ENCODE assay signal across 23 cellular contexts in genomic region chr18:22490429-22490846, GRCh38.
DNase-seq lines count a peak whose midpoint lies in the region; ATAC-seq and TF ChIP-seq lines count a peak whose summit lies in the region.
"Had no signal": no experiment of that assay in that cellular context is flagged by ENCODE, and none has a peak within 500 bp of the region (broad histone marks: within the 10 kb centered on the region; RNA-seq: fewer than 3 reads in every experiment).

No MANE protein-coding gene starts in this region.

- H3K4me1 ChIP-seq in duodenal mucosa (ENCODE audit: control insufficient read depth in 1 of 2, insufficient read depth in 2 of 2, low read length in 2 of 2) (peaks cover 26 to 52% of the 10 kb centered on the region in 2 donors), mucosa of descending colon (ENCODE audit: low read depth) (peaks cover 4% of the 10 kb centered on the region)
- H3K4me1 ChIP-seq: HAP-1 had no signal

- intact Hi-C loops in mucosa of descending colon (cut with DNase I, micrococcal nuclease): no loop called here

- H3K27me3 ChIP-seq in duodenal mucosa (ENCODE audit: control insufficient read depth in 1 of 2, insufficient read depth in 2 of 2, low read length in 2 of 2): no peaks in the 10 kb centered on the region
- H3K27me3 ChIP-seq: foreskin keratinocyte, right atrium auricular region had no signal

- H3K4me3 ChIP-seq in duodenal mucosa (ENCODE audit: low read depth in 1 of 2, low read length in 2 of 2) (peak overlapping the region; percentile 33), mucosa of descending colon (no peak overlapping the region)
- H3K4me3 ChIP-seq: HAP-1, right atrium auricular region had no signal

- DNase-seq in AML-193 (lab: John Stamatoyannopoulos, UW) (peak; percentile 28 to 34), NOMO-1 (lab: John Stamatoyannopoulos, UW; ENCODE audit: unreplicated experiment in 2 of 2) (peak; percentile 31 to 34), mucosa of descending colon (no peak), DMS79 treated with DMSO at 0.1 percent for 48 hours (lab: John Stamatoyannopoulos, UW) (no peak), T-helper 9 cell (no peak), SIG-M5 (lab: John Stamatoyannopoulos, UW) (no peak), cerebellar nuclear complex (lab: John Stamatoyannopoulos, UW) (no peak)
- DNase-seq: activated CD4-positive, alpha-beta T cell treated with anti-CD3 and anti-CD28 coated beads, Interleukin-2, amount 10 ng/mL, durations not matched to agents 7 days and 5 days; activated CD8-positive, alpha-beta memory T cell treated with anti-CD3 and anti-CD28 coated beads, Interleukin-2, amount 10 ng/mL, durations not matched to agents 7 days and 5 days; effector CD4-positive, alpha-beta T cell; hippocampal formation; naive B cell; NCI-H1694; NCI-H69; Right ventricle myocardium superior had no signal

- TF ChIP-seq CTCF in mucosa of descending colon (IDR thresholded peaks at IDR 0.05): no peak

- H3K27ac ChIP-seq in duodenal mucosa (ENCODE audit: low read depth, low read length): peak overlapping the region; percentile 62
- H3K27ac ChIP-seq: C4-2B, foreskin keratinocyte, KMS-11, right atrium auricular region had no signal

- H3K9me3 ChIP-seq in duodenal mucosa (ENCODE audit: control insufficient read depth in 1 of 2, low read length in 2 of 2): no peaks in the 10 kb centered on the region
- no peaks in the 10 kb centered on the region for H3K9me3 ChIP-seq in mucosa of descending colon
- H3K9me3 ChIP-seq: HAP-1, right atrium auricular region had no signal

- peak overlapping the region in 1 of 2 donors; percentile 31 for H3K9ac ChIP-seq in duodenal mucosa (ENCODE audit: low read depth in 1 of 2, low read length in 2 of 2)
- H3K9ac ChIP-seq: KMS-11 had no signal

- peak; percentile 37 for ATAC-seq in mucosa of descending colon
- ATAC-seq: activated CD8-positive, alpha-beta memory T cell treated with anti-CD3 and anti-CD28 coated beads, Interleukin-2, amount 10 ng/mL, durations not matched to agents 7 days and 5 days; activated naive CD4-positive, alpha-beta T cell treated with anti-CD3 and anti-CD28 coated beads, Interleukin-2, amount 50 U/mL, for 72 hours; activated T-helper 17 cell treated with anti-CD3 and anti-CD28 coated beads, Interleukin-2, amount 50 U/mL, for 72 hours had no signal

- no peaks in the 10 kb centered on the region for H3K36me3 ChIP-seq in duodenal mucosa (ENCODE audit: control insufficient read depth in 1 of 2, insufficient read depth in 2 of 2, low read length in 2 of 2)
- no peaks in the 10 kb centered on the region for H3K36me3 ChIP-seq in mucosa of descending colon (ENCODE audit: low read depth)
- H3K36me3 ChIP-seq: HAP-1, right atrium auricular region had no signal

Comparison
In these comparisons a context has a peak if more than half of its experiments do, and no peak if none do; other contexts are left out.
1. DNase-seq: peak in AML-193 (2 of 2) and NOMO-1 (2 of 2); none in mucosa of descending colon (0 of 3), DMS79 treated with DMSO at 0.1 percent for 48 hours (single experiment), T-helper 9 cell (single experiment), SIG-M5 (single experiment) and cerebellar nuclear complex (0 of 2).